Comparison of ENCODE assay signal across 10 cellular contexts in genomic region chr9:117306032-117306431, GRCh38.
"Had no signal": no experiment of that assay in that cellular context is flagged by ENCODE, and none has a peak within 500 bp of the region (broad histone marks: within the 10 kb centered on the region; RNA-seq: fewer than 3 reads in every experiment).

No MANE protein-coding gene starts in this region.

- FAIRE-seq: K562 had no signal

- H3K4me3 ChIP-seq: GM23248, HAP-1, K562 had no signal

- H3K27ac ChIP-seq: GM23248, HL-60 had no signal

- H2AFZ ChIP-seq: GM23248 had no signal

- H3K9me3 ChIP-seq: HAP-1 had no signal

- DNase-seq: GM23248, GOT3, H7, HFFc6, IMR-90, KG1 had no signal

- ATAC-seq: HCT116, K562 had no signal

- H3K9ac ChIP-seq: GM23248 had no signal

- H3K4me1 ChIP-seq: HAP-1 had no signal

- H3K36me3 ChIP-seq: HAP-1 had no signal
